In the genomic region with DNA sequence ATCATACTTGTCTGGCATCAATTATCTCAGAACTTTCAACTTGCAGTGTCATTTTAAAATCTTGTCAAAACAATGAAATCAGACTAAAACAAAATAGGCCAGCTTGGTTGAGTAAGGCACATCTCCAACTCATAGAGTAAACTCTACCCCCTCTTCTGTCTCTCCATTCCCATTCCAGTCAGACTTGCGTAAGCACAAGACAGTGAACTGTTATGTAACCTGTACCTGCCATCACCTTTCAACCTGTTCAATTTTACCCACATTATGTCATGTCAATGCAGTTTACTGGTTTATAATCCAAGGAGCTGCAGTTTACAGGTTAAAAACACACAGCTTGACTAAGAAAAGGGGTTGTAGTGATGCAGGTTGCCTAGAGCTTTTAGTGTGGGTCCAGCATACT, we compare ENCODE assay signal across 11 cellular contexts. TPM values are rescaled to one million over a fixed set of nuclear protein-coding genes. Genes with fewer than 3 reads are reported as not detected.
"Had no signal": no experiment of that assay in that cellular context is flagged by ENCODE, and none has a peak within 500 bp of the region (broad histone marks: within the 10 kb centered on the region; RNA-seq: fewer than 3 reads in every experiment).

No MANE protein-coding gene starts in this region.

- H3K27ac ChIP-seq: GM23248, HL-60 had no signal

- DNase-seq: GM23248, GOT3, H7, HFFc6, IMR-90 had no signal

- H3K4me3 ChIP-seq: GM23248, HAP-1, K562 had no signal

- H3K9me3 ChIP-seq: HAP-1 had no signal

- FAIRE-seq: K562 had no signal

- H3K36me3 ChIP-seq: HAP-1 had no signal

- ATAC-seq: HCT116, K562 had no signal

- H3K9ac ChIP-seq: GM23248 had no signal

- H2AFZ ChIP-seq: GM23248 had no signal

RNA-seq across cellular contexts. Expression of a gene that starts 8.3 kb away (rescaled TPM):
- total RNA-seq: GM23248, H4, HFFc6, HT1080, IMR-90, K562 had no signal
- polyA plus RNA-seq: GM23248, IMR-90, K562 had no signal
